In the genomic region with DNA sequence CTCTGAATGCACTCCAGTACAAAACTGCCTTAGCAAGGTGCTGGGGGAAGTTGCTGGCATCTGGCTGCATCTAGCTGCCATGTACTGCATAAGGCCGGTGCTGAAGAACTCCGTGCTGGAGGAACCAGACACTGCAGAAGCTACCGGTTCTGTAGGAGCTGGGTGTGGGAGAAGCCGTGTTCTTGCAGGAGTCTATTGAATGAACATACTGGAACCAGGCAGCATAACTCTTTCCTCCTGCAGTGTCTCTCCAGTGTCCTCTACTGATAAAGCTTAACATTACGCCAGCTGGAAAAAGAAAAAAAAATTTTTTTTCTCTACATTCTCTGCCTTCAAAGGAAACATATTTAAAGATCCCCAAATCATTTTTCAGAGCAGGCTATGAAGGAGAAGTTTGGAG, we compare ENCODE assay signal across 2 cellular contexts.
TF ChIP-seq lines count a peak whose summit lies in the region.

No MANE protein-coding gene starts in this region.

TF ChIP-seq in HCT116, 20 proteins besides CTCF, POLR2A, EP300 and RAD21:
- TF ChIP-seq EZH2 (IDR thresholded peaks at IDR 0.05), result no peak
- no peak for TF ChIP-seq SIN3A (IDR thresholded peaks at IDR 0.05; ENCODE audit: low read depth)
- TF ChIP-seq EGR1 (IDR thresholded peaks at IDR 0.05; ENCODE audit: low read depth), result no peak

TF ChIP-seq in HepG2, 621 proteins besides CTCF, POLR2A, EP300 and RAD21:
- TF ChIP-seq, protein P1, sequence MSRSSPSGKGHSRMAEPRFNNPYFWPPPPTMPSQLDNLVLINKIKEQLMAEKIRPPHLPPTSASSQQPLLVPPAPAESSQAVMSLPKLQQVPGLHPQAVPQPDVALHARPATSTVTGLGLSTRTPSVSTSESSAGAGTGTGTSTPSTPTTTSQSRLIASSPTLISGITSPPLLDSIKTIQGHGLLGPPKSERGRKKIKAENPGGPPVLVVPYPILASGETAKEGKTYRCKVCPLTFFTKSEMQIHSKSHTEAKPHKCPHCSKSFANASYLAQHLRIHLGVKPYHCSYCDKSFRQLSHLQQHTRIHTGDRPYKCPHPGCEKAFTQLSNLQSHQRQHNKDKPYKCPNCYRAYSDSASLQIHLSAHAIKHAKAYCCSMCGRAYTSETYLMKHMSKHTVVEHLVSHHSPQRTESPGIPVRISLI (CRISPR knock-in tag; IDR thresholded peaks at IDR 0.05; ENCODE audit: borderline replicate concordance), result peak; percentile 44; the same call in 1 of the 2 replicates
- peak; percentile 60 for TF ChIP-seq STAG1 (CRISPR knock-in tag; IDR thresholded peaks at IDR 0.05)
- no peak for TF ChIP-seq ZNF709 (CRISPR knock-in tag; IDR thresholded peaks at IDR 0.05)
- peak; percentile 16; the same call in 1 of the 2 replicates for TF ChIP-seq SMC3 (IDR thresholded peaks at IDR 0.05; ENCODE audit: low read length)
